In genomic region chr2:47005687-47006086, GRCh38 we compare ENCODE assay signal across 20 cellular contexts.
"Had no signal": no experiment of that assay in that cellular context is flagged by ENCODE, and none has a peak within 500 bp of the region (broad histone marks: within the 10 kb centered on the region; RNA-seq: fewer than 3 reads in every experiment).

No MANE protein-coding gene starts in this region.

- H3K9me3 Mint-ChIP-seq: activated CD4-positive, alpha-beta T cell treated with anti-CD3 and anti-CD28 coated beads, Interleukin-2, amount 10 ng/mL, durations not matched to agents 24 days and 14 days; activated naive CD4-positive, alpha-beta T cell treated with anti-CD3 and anti-CD28 coated beads, Interleukin-2, amount 50 U/mL, for 24 hours; activated T-cell treated with anti-CD3 and anti-CD28 coated beads, Interleukin-2, amount 50 U/mL, for 4 hours; neural crest cell; T-cell had no signal

- H3K9me3 ChIP-seq: adrenal gland, left lung, prostate gland, right atrium auricular region, stomach had no signal

- H3K27ac ChIP-seq: left lung, prostate gland, right atrium auricular region had no signal

- FAIRE-seq: colon, keratinocyte, urothelium cell line had no signal

- H3K27me3 Mint-ChIP-seq: activated CD4-positive, alpha-beta T cell treated with anti-CD3 and anti-CD28 coated beads, Interleukin-2, amount 10 ng/mL, durations not matched to agents 24 days and 14 days; activated naive CD4-positive, alpha-beta T cell treated with anti-CD3 and anti-CD28 coated beads, Interleukin-2, amount 50 U/mL, for 24 hours; T-cell had no signal

- H3K27ac Mint-ChIP-seq: activated CD4-positive, alpha-beta T cell treated with anti-CD3 and anti-CD28 coated beads, Interleukin-2, amount 10 ng/mL, durations not matched to agents 24 days and 14 days; activated naive CD4-positive, alpha-beta T cell treated with anti-CD3 and anti-CD28 coated beads, Interleukin-2, amount 50 U/mL, for 24 hours; T-cell had no signal

- ATAC-seq: activated T-cell treated with anti-CD3 and anti-CD28 coated beads, Interleukin-2, amount 50 U/mL, for 4 hours; left lung; SK-N-SH treated with all-trans-retinoic acid at 6 μM for 48 hours; T-cell had no signal

- DNase-seq: activated CD4-positive, alpha-beta T cell treated with anti-CD3 and anti-CD28 coated beads, Interleukin-2, amount 10 ng/mL, durations not matched to agents 24 days and 14 days; activated CD8-positive, alpha-beta memory T cell treated with anti-CD3 and anti-CD28 coated beads, Interleukin-2, amount 50 U/mL, for 4 hours; activated effector memory CD4-positive, alpha-beta T cell treated with Interleukin-2 at 50 U/mL for 16 hours; activated T-cell treated with anti-CD3 and anti-CD28 coated beads, Interleukin-2, amount 50 U/mL, for 4 hours; adrenal gland; foreskin melanocyte; stimulated activated CD4-positive, alpha-beta T cell treated with anti-CD3 and anti-CD28 coated beads, Interleukin-4, amount 100 ng/mL, for 1 hour; stomach; T-cell; T-helper 9 cell had no signal

- H3K4me1 Mint-ChIP-seq: activated naive CD4-positive, alpha-beta T cell treated with anti-CD3 and anti-CD28 coated beads, Interleukin-2, amount 50 U/mL, for 24 hours; T-cell had no signal

- H3K36me3 ChIP-seq: prostate gland had no signal

- H3K4me3 Mint-ChIP-seq: activated CD4-positive, alpha-beta T cell treated with anti-CD3 and anti-CD28 coated beads, Interleukin-2, amount 10 ng/mL, durations not matched to agents 24 days and 14 days; activated naive CD4-positive, alpha-beta T cell treated with anti-CD3 and anti-CD28 coated beads, Interleukin-2, amount 50 U/mL, for 24 hours; activated T-cell treated with anti-CD3 and anti-CD28 coated beads, Interleukin-2, amount 50 U/mL, for 4 hours; neural crest cell; T-cell had no signal

- H3K27me3 ChIP-seq: adrenal gland, left lung, right atrium auricular region, stomach had no signal

- H3K4me3 ChIP-seq: adrenal gland, left lung, prostate gland, right atrium auricular region, skin epidermis, stomach had no signal
